Comparison of ENCODE assay signal across 16 cellular contexts in the genomic region with DNA sequence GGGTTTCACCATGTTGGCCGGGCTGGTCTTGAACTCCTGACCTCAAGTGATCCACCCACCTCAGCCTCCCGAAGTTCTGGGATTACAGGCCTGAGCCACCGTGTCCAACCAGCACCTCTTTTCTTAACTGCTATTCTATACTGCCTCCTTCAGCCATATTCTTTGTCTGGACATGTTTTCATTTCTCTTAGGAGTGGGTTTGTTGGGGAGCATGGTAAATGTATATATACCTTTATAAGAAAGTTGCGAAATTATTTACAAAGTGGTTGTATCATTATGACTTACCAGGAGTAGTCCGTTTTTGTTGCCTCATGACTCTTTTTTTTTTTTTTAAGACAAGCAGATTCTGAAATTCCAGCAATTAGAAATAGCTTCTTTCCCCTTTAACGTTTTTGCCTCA. TPM values are rescaled to one million over a fixed set of nuclear protein-coding genes. Genes with fewer than 3 reads are reported as not detected.
DNase-seq lines count a peak whose midpoint lies in the region; ATAC-seq and TF ChIP-seq lines count a peak whose summit lies in the region.
"Had no signal": no experiment of that assay in that cellular context is flagged by ENCODE, and none has a peak within 500 bp of the region (broad histone marks: within the 10 kb centered on the region; RNA-seq: fewer than 3 reads in every experiment).

No MANE protein-coding gene starts in this region.

- peaks cover 52% of the 10 kb centered on the region for H3K4me1 Mint-ChIP-seq in T-helper 1 cell treated with Interleukin-12 subunit alpha and Interleukin-12 subunit beta and Interleukin-4 antibody, amounts not matched to agents 30 μg/mL and 1 μg/mL, for 36 hours (ENCODE audit: low read depth)
- no peaks in the 10 kb centered on the region for H3K4me1 Mint-ChIP-seq in Caco-2 (ENCODE audit: low read depth, unreplicated experiment)
- H3K4me1 Mint-ChIP-seq in activated T-helper 17 cell treated with anti-CD3 and anti-CD28 coated beads, Interleukin-2, amount 50 U/mL, for 72 hours, result peaks cover 52% of the 10 kb centered on the region

- H3K4me3 Mint-ChIP-seq in T-helper 1 cell treated with Interleukin-12 subunit alpha and Interleukin-12 subunit beta and Interleukin-4 antibody, amounts not matched to agents 30 μg/mL and 1 μg/mL, for 36 hours, result no peak overlapping the region
- H3K4me3 Mint-ChIP-seq in Caco-2 (ENCODE audit: unreplicated experiment), result no peak overlapping the region
- peak overlapping the region; percentile 17 for H3K4me3 Mint-ChIP-seq in activated T-helper 17 cell treated with anti-CD3 and anti-CD28 coated beads, Interleukin-2, amount 50 U/mL, for 72 hours
- H3K4me3 Mint-ChIP-seq: activated naive CD8-positive, alpha-beta T cell treated with anti-CD3 and anti-CD28 coated beads, Interleukin-2, amount 10 ng/mL, durations not matched to agents 7 days and 5 days had no signal

- no peak overlapping the region for H4K8ac ChIP-seq in mesenchymal stem cell (ENCODE audit: low read length)

- H3K27me3 ChIP-seq in Caco-2 (replicated peaks; ENCODE audit: control insufficient read depth, insufficient read depth, low read length) (no peaks in the 10 kb centered on the region), mesenchymal stem cell (ENCODE audit: control insufficient read depth in 1 of 2, insufficient read depth in 1 of 2, low read length in 2 of 2) (no peaks in the 10 kb centered on the region)
- H3K27me3 ChIP-seq: transverse colon had no signal

- H3K4ac ChIP-seq in mesenchymal stem cell (ENCODE audit: low read depth in 1 of 2, low read length in 2 of 2), result no peak overlapping the region

- no peak overlapping the region for H3K23ac ChIP-seq in mesenchymal stem cell (ENCODE audit: low read length in 2 of 2)

- no peak overlapping the region for H3K14ac ChIP-seq in mesenchymal stem cell (ENCODE audit: low read length in 2 of 2)

- H3K4me1 ChIP-seq in Caco-2 (peaks cover 5% of the 10 kb centered on the region; the same call in 1 of the 2 replicates), mesenchymal stem cell (ENCODE audit: control insufficient read depth, insufficient read depth, low read depth, low read length) (no peaks in the 10 kb centered on the region)

- no peak overlapping the region for H4K91ac ChIP-seq in mesenchymal stem cell (ENCODE audit: low read length)

- ATAC-seq in activated T-helper 17 cell treated with anti-CD3 and anti-CD28 coated beads, Interleukin-2, amount 50 U/mL, for 72 hours (replicated peaks), result no peak
- no peak for ATAC-seq in GM19328 (IDR thresholded peaks at IDR 0.05; ENCODE audit: unreplicated experiment)
- ATAC-seq: left lobe of liver had no signal

- WGBS in mesenchymal stem cell, result 78% methylated on average over 3 of the region's 6 CpGs

- H3K9ac ChIP-seq in mesenchymal stem cell (ENCODE audit: low read length), result no peak overlapping the region

- no peak overlapping the region for H2BK15ac ChIP-seq in mesenchymal stem cell (ENCODE audit: low read depth, poor library complexity, severe bottlenecking)

- H2AK5ac ChIP-seq in mesenchymal stem cell (ENCODE audit: low read length, severe bottlenecking), result no peak overlapping the region

- H3K36me3 ChIP-seq in Caco-2 (ENCODE audit: control insufficient read depth, insufficient read depth, low read length) (no peaks in the 10 kb centered on the region), mesenchymal stem cell (ENCODE audit: control insufficient read depth in 1 of 2, insufficient read depth in 2 of 2, low read depth in 1 of 2, low read length in 2 of 2) (no peaks in the 10 kb centered on the region)
- H3K36me3 ChIP-seq: transverse colon had no signal

- H3K36me3 Mint-ChIP-seq in T-helper 1 cell treated with Interleukin-12 subunit alpha and Interleukin-12 subunit beta and Interleukin-4 antibody, amounts not matched to agents 30 μg/mL and 1 μg/mL, for 36 hours (ENCODE audit: low read depth), result peaks cover 40% of the 10 kb centered on the region
- peaks cover 6% of the 10 kb centered on the region for H3K36me3 Mint-ChIP-seq in Caco-2 (ENCODE audit: insufficient read depth, unreplicated experiment)
- peaks cover 74% of the 10 kb centered on the region for H3K36me3 Mint-ChIP-seq in activated T-helper 17 cell treated with anti-CD3 and anti-CD28 coated beads, Interleukin-2, amount 50 U/mL, for 72 hours (ENCODE audit: low read depth)

- H3K27me3 Mint-ChIP-seq in T-helper 1 cell treated with Interleukin-12 subunit alpha and Interleukin-12 subunit beta and Interleukin-4 antibody, amounts not matched to agents 30 μg/mL and 1 μg/mL, for 36 hours (ENCODE audit: low read depth), result no peaks in the 10 kb centered on the region
- H3K27me3 Mint-ChIP-seq in Caco-2 (ENCODE audit: insufficient read depth, unreplicated experiment), result no peaks in the 10 kb centered on the region
- H3K27me3 Mint-ChIP-seq in activated T-helper 17 cell treated with anti-CD3 and anti-CD28 coated beads, Interleukin-2, amount 50 U/mL, for 72 hours, result no peaks in the 10 kb centered on the region
- H3K27me3 Mint-ChIP-seq: activated naive CD8-positive, alpha-beta T cell treated with anti-CD3 and anti-CD28 coated beads, Interleukin-2, amount 10 ng/mL, durations not matched to agents 7 days and 5 days had no signal

- intact Hi-C loops in Caco-2 (cut with micrococcal nuclease; ENCODE audit: unreplicated experiment), result no loop called here

- peaks cover 9% of the 10 kb centered on the region for H3K79me1 ChIP-seq in mesenchymal stem cell (replicated peaks; ENCODE audit: low read length, poor library complexity, severe bottlenecking)

- no peak overlapping the region for H2BK5ac ChIP-seq in mesenchymal stem cell (ENCODE audit: low read depth, low read length, poor library complexity, severe bottlenecking)

- peak overlapping the region; percentile 10 for H3K27ac Mint-ChIP-seq in T-helper 1 cell treated with Interleukin-12 subunit alpha and Interleukin-12 subunit beta and Interleukin-4 antibody, amounts not matched to agents 30 μg/mL and 1 μg/mL, for 36 hours
- peak overlapping the region; percentile 7 for H3K27ac Mint-ChIP-seq in Caco-2 (ENCODE audit: unreplicated experiment)
- peak overlapping the region; percentile 9 for H3K27ac Mint-ChIP-seq in activated T-helper 17 cell treated with anti-CD3 and anti-CD28 coated beads, Interleukin-2, amount 50 U/mL, for 72 hours
- H3K27ac Mint-ChIP-seq: activated naive CD8-positive, alpha-beta T cell treated with anti-CD3 and anti-CD28 coated beads, Interleukin-2, amount 10 ng/mL, durations not matched to agents 7 days and 5 days had no signal

- H3K27ac ChIP-seq in mesenchymal stem cell (ENCODE audit: low read length, poor library complexity, severe bottlenecking), result no peak overlapping the region
- H3K27ac ChIP-seq: transverse colon had no signal

- POLR2A ChIA-PET in Caco-2 (lab: Charles Lee), result no interaction called here

- H3K9me3 ChIP-seq in Caco-2, result peaks cover 13% of the 10 kb centered on the region
- no peaks in the 10 kb centered on the region for H3K9me3 ChIP-seq in mesenchymal stem cell (ENCODE audit: control insufficient read depth, low read length)
- H3K9me3 ChIP-seq: transverse colon had no signal

- no peaks in the 10 kb centered on the region for H3K9me3 Mint-ChIP-seq in T-helper 1 cell treated with Interleukin-12 subunit alpha and Interleukin-12 subunit beta and Interleukin-4 antibody, amounts not matched to agents 30 μg/mL and 1 μg/mL, for 36 hours
- peaks cover 14% of the 10 kb centered on the region for H3K9me3 Mint-ChIP-seq in Caco-2 (ENCODE audit: unreplicated experiment)
- peaks cover 4% of the 10 kb centered on the region for H3K9me3 Mint-ChIP-seq in activated T-helper 17 cell treated with anti-CD3 and anti-CD28 coated beads, Interleukin-2, amount 50 U/mL, for 72 hours
- H3K9me3 Mint-ChIP-seq: activated naive CD8-positive, alpha-beta T cell treated with anti-CD3 and anti-CD28 coated beads, Interleukin-2, amount 10 ng/mL, durations not matched to agents 7 days and 5 days had no signal

- no peak overlapping the region for H3K18ac ChIP-seq in mesenchymal stem cell (ENCODE audit: low read depth in 1 of 2, low read length in 2 of 2)

- BruUV-seq in Caco-2 (replicated peaks; lab: Mats Ljungman, UMichigan), result no TSS peak

- H3K4me2 ChIP-seq in mesenchymal stem cell (ENCODE audit: low read length, poor library complexity, severe bottlenecking), result no peak overlapping the region
- H3K4me2 ChIP-seq: smooth muscle cell had no signal

- H2BK12ac ChIP-seq in mesenchymal stem cell (ENCODE audit: low read length in 2 of 2), result no peak overlapping the region

- H2AFZ ChIP-seq in mesenchymal stem cell (ENCODE audit: low read depth, low read length), result no peak overlapping the region

- CTCF ChIA-PET in Caco-2 (lab: Charles Lee), result no interaction called here

- H3K4me3 ChIP-seq in Caco-2 (ENCODE audit: low read depth, low read length) (no peak overlapping the region), mesenchymal stem cell (ENCODE audit: insufficient read depth in 1 of 2, low read depth in 1 of 2, low read length in 2 of 2) (no peak overlapping the region)
- H3K4me3 ChIP-seq: smooth muscle cell, transverse colon had no signal

- DNase-seq in T-helper 1 cell, result no peak
- DNase-seq in Caco-2, result no peak
- peak; percentile 11 for DNase-seq in mesenchymal stem cell
- DNase-seq in stimulated activated CD8-positive, alpha-beta memory T cell treated with anti-CD3 and anti-CD28 coated beads, Interleukin-4, amount 100 ng/mL, for 48 hours, result no peak
- no peak for DNase-seq in activated CD4-positive, CD25-positive, alpha-beta regulatory T cell treated with anti-CD3 and anti-CD28 coated beads, Interleukin-2, amount 50 U/mL, for 72 hours
- DNase-seq: activated naive CD8-positive, alpha-beta T cell treated with anti-CD3 and anti-CD28 coated beads, Interleukin-2, amount 10 ng/mL, durations not matched to agents 7 days and 5 days; effector CD4-positive, alpha-beta T cell; NCI-H1092; NCI-H748 treated with DMSO at 0.1 percent for 48 hours; posterior cingulate gyrus; transverse colon had no signal

- TF ChIP-seq CTCF in Caco-2 (IDR thresholded peaks at IDR 0.05; ENCODE audit: insufficient read depth in 1 of 2, low read depth in 1 of 2, low read length in 1 of 2, severe bottlenecking in 1 of 2, unreplicated experiment in 1 of 2), result no peak

- H2BK120ac ChIP-seq in mesenchymal stem cell (ENCODE audit: low read depth, low read length), result no peak overlapping the region

RNA-seq across cellular contexts. Expression of a gene that starts 38.7 kb away (rescaled TPM):
- 39.4 and 41.1 TPM in 2 replicates for total RNA-seq in Caco-2 (2022)
- total RNA-seq in activated T-helper 17 cell treated with anti-CD3 and anti-CD28 coated beads, Interleukin-2, amount 50 U/mL, for 72 hours, result 100 to 1,000 TPM; 107 to 110 TPM
- 15.7 TPM for polyA plus RNA-seq in mesenchymal stem cell (2013, experiment 1 of 2)
- polyA plus RNA-seq in mesenchymal stem cell (2013, experiment 2 of 2), result 16.0 TPM
